In genomic region chr10:79007037-79007842, GRCh38 we compare ENCODE assay signal across 18 cellular contexts.
DNase-seq lines count a peak whose midpoint lies in the region; ATAC-seq and TF ChIP-seq lines count a peak whose summit lies in the region.
"Had no signal": no experiment of that assay in that cellular context is flagged by ENCODE, and none has a peak within 500 bp of the region (broad histone marks: within the 10 kb centered on the region; RNA-seq: fewer than 3 reads in every experiment).

No MANE protein-coding gene starts in this region.

- no peaks in the 10 kb centered on the region for H3K9me3 ChIP-seq in CD8-positive, alpha-beta T cell (ENCODE audit: low read length)
- no peaks in the 10 kb centered on the region for H3K9me3 ChIP-seq in psoas muscle
- H3K9me3 ChIP-seq: colonic mucosa, heart right ventricle, stomach had no signal

- H3K27ac Mint-ChIP-seq in CD8-positive, alpha-beta T cell, result peak overlapping the region; percentile 45

- POLR2A ChIA-PET in CD8-positive, alpha-beta T cell (lab: Charles Lee), result no interaction called here

- intact Hi-C loops in CD8-positive, alpha-beta T cell (cut with DNase I, micrococcal nuclease), result no loop called here
- intact Hi-C loops in psoas muscle (cut with DNase I), result no loop called here

- no peaks in the 10 kb centered on the region for H3K27me3 Mint-ChIP-seq in CD8-positive, alpha-beta T cell (ENCODE audit: low read depth)

- TF ChIP-seq CTCF in CD8-positive, alpha-beta T cell (IDR thresholded peaks at IDR 0.05), result no peak
- TF ChIP-seq CTCF in fibroblast of pulmonary artery (IDR thresholded peaks at IDR 0.05; ENCODE audit: low read length, missing control alignments), result no peak
- no peak for TF ChIP-seq CTCF in psoas muscle (IDR thresholded peaks at IDR 0.05)

- H3K4me3 Mint-ChIP-seq in CD8-positive, alpha-beta T cell, result no peak overlapping the region
- H3K4me3 Mint-ChIP-seq: IgD-negative memory B cell had no signal

- H3K9me3 Mint-ChIP-seq in CD8-positive, alpha-beta T cell, result no peaks in the 10 kb centered on the region
- H3K9me3 Mint-ChIP-seq: IgD-negative memory B cell had no signal

- CTCF ChIA-PET in CD8-positive, alpha-beta T cell (lab: Charles Lee), result no interaction called here

- no peak overlapping the region for H3K27ac ChIP-seq in CD8-positive, alpha-beta T cell (ENCODE audit: low read depth, low read length)
- H3K27ac ChIP-seq in psoas muscle, result peak overlapping the region; percentile 89
- H3K27ac ChIP-seq: colonic mucosa, epithelial cell of prostate, heart right ventricle, parathyroid adenoma had no signal

- no peak for DNase-seq in CD8-positive, alpha-beta T cell
- DNase-seq in NCI-H510A (lab: John Stamatoyannopoulos, UW), result peak; percentile 66
- peak; percentile 29 for DNase-seq in fibroblast of pulmonary artery (ENCODE audit: low read depth)
- DNase-seq in psoas muscle, result peak; percentile 75 to 87
- DNase-seq in RKO (ENCODE audit: low spot score), result no peak
- no peak for DNase-seq in activated CD4-positive, alpha-beta T cell treated with anti-CD3 and anti-CD28 coated beads, Interleukin-2, amount 50 U/mL, for 1 hour
- DNase-seq in amygdala (lab: John Stamatoyannopoulos, UW), result no peak
- DNase-seq: activated CD8-positive, alpha-beta memory T cell treated with anti-CD3 and anti-CD28 coated beads for 24 hours; colonic mucosa; DMS153; heart right ventricle; kidney; NCI-H1417 treated with DMSO at 0.1 percent for 48 hours; stomach had no signal

- H3K4me3 ChIP-seq in CD8-positive, alpha-beta T cell (ENCODE audit: low read depth, low read length), result no peak overlapping the region
- H3K4me3 ChIP-seq in fibroblast of pulmonary artery (replicated peaks; ENCODE audit: low read depth, low read length) (no peak overlapping the region), psoas muscle (no peak overlapping the region)
- H3K4me3 ChIP-seq: colonic mucosa, heart right ventricle, stomach had no signal

- no peaks in the 10 kb centered on the region for H3K36me3 ChIP-seq in CD8-positive, alpha-beta T cell (ENCODE audit: insufficient read depth, low read length)
- H3K36me3 ChIP-seq in psoas muscle (ENCODE audit: insufficient read depth in 1 of 2, low read depth in 1 of 2), result no peaks in the 10 kb centered on the region
- H3K36me3 ChIP-seq: colonic mucosa, heart right ventricle, stomach had no signal

- H3K36me3 Mint-ChIP-seq in CD8-positive, alpha-beta T cell, result no peaks in the 10 kb centered on the region
- H3K36me3 Mint-ChIP-seq: IgD-negative memory B cell had no signal

- no peaks in the 10 kb centered on the region for H3K27me3 ChIP-seq in CD8-positive, alpha-beta T cell (ENCODE audit: insufficient read depth, low read length)
- H3K27me3 ChIP-seq in psoas muscle (ENCODE audit: insufficient read depth in 3 of 3, low read length in 2 of 3), result no peaks in the 10 kb centered on the region
- H3K27me3 ChIP-seq: colonic mucosa, heart right ventricle, stomach had no signal

- H3K4me1 Mint-ChIP-seq in CD8-positive, alpha-beta T cell (ENCODE audit: low read depth), result peaks cover 9% of the 10 kb centered on the region
- H3K4me1 Mint-ChIP-seq: IgD-negative memory B cell had no signal

- WGBS in psoas muscle, 3 donors, result 85 to 90% (median 90%) methylated on average over 10 of the region's 10 CpGs

- no peak for ATAC-seq in CD8-positive, alpha-beta T cell
- ATAC-seq in psoas muscle, result peak; percentile 44 to 74 (median 61)
- ATAC-seq in GM21367 (IDR thresholded peaks at IDR 0.05; ENCODE audit: unreplicated experiment), result no peak

- H3K4me1 ChIP-seq in CD8-positive, alpha-beta T cell (ENCODE audit: insufficient read depth, low read length), result no peaks in the 10 kb centered on the region
- H3K4me1 ChIP-seq in psoas muscle, result peaks cover 39% of the 10 kb centered on the region
- H3K4me1 ChIP-seq: colonic mucosa had no signal

Comparison
In these comparisons a context has a peak if more than half of its experiments do, and no peak if none do; other contexts are left out.
1. ATAC-seq: peak in psoas muscle (4 of 4); none in CD8-positive, alpha-beta T cell (single experiment) and GM21367 (single experiment).
2. DNase-seq: peak in NCI-H510A (single experiment), fibroblast of pulmonary artery (single experiment) and psoas muscle (2 of 2); none in CD8-positive, alpha-beta T cell (0 of 7), RKO (single experiment), activated CD4-positive, alpha-beta T cell treated with anti-CD3 and anti-CD28 coated beads, Interleukin-2, amount 50 U/mL, for 1 hour (single experiment) and amygdala (0 of 56).